In the genomic region with DNA sequence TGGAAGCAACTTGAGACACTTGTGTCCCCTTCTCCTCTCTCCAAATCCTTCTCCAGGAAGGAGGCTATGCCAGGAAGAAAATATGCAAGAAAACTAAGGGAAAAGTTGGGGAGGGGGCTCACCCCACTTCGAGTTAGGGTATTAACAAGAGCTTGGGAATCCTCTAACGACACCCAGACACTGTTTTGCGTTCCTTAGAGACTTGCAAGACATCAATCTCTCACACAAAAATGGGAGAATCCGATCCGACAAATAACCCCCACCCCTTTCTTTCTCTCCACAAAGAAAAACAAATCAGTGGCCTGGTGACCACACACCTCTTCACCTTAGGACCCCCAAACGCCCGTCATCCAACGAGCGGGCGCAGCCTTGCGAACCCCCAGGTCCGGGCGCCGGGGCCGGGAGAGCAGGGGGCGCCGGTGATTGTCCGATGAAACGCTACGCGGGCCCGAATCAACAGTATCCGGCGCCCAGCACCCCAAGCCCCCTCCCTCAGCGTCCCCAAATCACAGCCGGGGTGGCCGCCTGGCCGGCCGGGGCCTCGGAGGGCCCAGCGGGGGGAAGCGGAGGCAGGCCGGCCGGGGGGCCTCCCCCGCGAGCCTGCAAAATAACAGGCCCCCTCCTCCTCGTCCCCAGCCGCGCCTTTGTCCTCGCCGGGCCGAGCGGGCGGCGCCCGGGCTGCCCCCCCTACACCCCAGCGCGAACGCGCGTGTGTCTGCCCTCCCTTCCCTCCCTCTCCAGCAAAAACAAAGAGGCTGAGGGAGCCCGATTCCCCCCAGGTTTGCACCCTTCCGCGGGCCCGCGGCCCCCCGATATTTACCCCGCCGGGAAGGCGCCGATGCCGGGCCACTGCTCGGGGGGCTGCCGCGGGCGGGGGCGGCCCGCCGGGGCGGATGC, we compare ENCODE assay signal across 8 cellular contexts. TPM values are rescaled to one million over a fixed set of nuclear protein-coding genes. Genes with fewer than 3 reads are reported as not detected.
A peak's percentile ranks its signal among the peaks of the same experiment; 100 is the strongest.
DNase-seq lines count a peak whose midpoint lies in the region; ATAC-seq and TF ChIP-seq lines count a peak whose summit lies in the region.

No MANE protein-coding gene starts in this region.

- H3K36me3 ChIP-seq in CD8-positive, alpha-beta T cell (ENCODE audit: insufficient read depth, low read length), result no peaks in the 10 kb centered on the region
- no peaks in the 10 kb centered on the region for H3K36me3 ChIP-seq in thoracic aorta

- no peak for TF ChIP-seq CTCF in CD8-positive, alpha-beta T cell (IDR thresholded peaks at IDR 0.05)
- TF ChIP-seq CTCF in HFF-Myc (IDR thresholded peaks at IDR 0.05; ENCODE audit: low read depth, low read length, missing control alignments) (no peak), fibroblast of villous mesenchyme (IDR thresholded peaks at IDR 0.05; ENCODE audit: insufficient read depth, low read depth, low read length) (no peak), thoracic aorta (IDR thresholded peaks at IDR 0.05) (no peak)

- H3K27ac ChIP-seq in CD8-positive, alpha-beta T cell (ENCODE audit: low read depth, low read length), result peak overlapping the region; percentile 78
- H3K27ac ChIP-seq in thoracic aorta, result peak overlapping the region; percentile 88 to 98

- no peaks in the 10 kb centered on the region for H3K27me3 ChIP-seq in CD8-positive, alpha-beta T cell (ENCODE audit: insufficient read depth, low read length)
- no peaks in the 10 kb centered on the region for H3K27me3 ChIP-seq in thoracic aorta (replicated peaks; ENCODE audit: insufficient read depth)

- peak overlapping the region; percentile 96 for H3K27ac Mint-ChIP-seq in CD8-positive, alpha-beta T cell
- H3K27ac Mint-ChIP-seq in activated naive CD4-positive, alpha-beta T cell treated with anti-CD3 and anti-CD28 coated beads for 36 hours, result peak overlapping the region; percentile 86
- H3K27ac Mint-ChIP-seq in naive thymus-derived CD8-positive, alpha-beta T cell, result peak overlapping the region; percentile 92 to 99 (median 97)

- H3K4me1 ChIP-seq in CD8-positive, alpha-beta T cell (ENCODE audit: insufficient read depth, low read length), result peaks cover 43% of the 10 kb centered on the region
- peaks cover 30 to 59% of the 10 kb centered on the region in 2 donors for H3K4me1 ChIP-seq in thoracic aorta (ENCODE audit: control insufficient read depth in 1 of 2, low read depth in 2 of 2)

- H3K27me3 Mint-ChIP-seq in CD8-positive, alpha-beta T cell (ENCODE audit: low read depth), result no peaks in the 10 kb centered on the region
- no peaks in the 10 kb centered on the region for H3K27me3 Mint-ChIP-seq in activated naive CD4-positive, alpha-beta T cell treated with anti-CD3 and anti-CD28 coated beads for 36 hours (ENCODE audit: low read depth)
- H3K27me3 Mint-ChIP-seq in naive thymus-derived CD8-positive, alpha-beta T cell, result no peaks in the 10 kb centered on the region

- ATAC-seq in CD8-positive, alpha-beta T cell, result peak; percentile 54
- ATAC-seq in naive thymus-derived CD8-positive, alpha-beta T cell, result peak; percentile 57 to 59
- ATAC-seq in thoracic aorta (ENCODE audit: insufficient number of reproducible peaks, low FRiP score, low read depth), result no peak
- no peak for ATAC-seq in GM18868 (IDR thresholded peaks at IDR 0.05; ENCODE audit: unreplicated experiment)

- intact Hi-C loops in CD8-positive, alpha-beta T cell (cut with DNase I, micrococcal nuclease), result loop anchor here (1.0 to 5.0 kb wide), 7 partner anchors 36 to 1731 kb away; a partner anchor contains a TSS
- intact Hi-C loops in activated naive CD4-positive, alpha-beta T cell treated with anti-CD3 and anti-CD28 coated beads for 36 hours (cut with micrococcal nuclease), result loop anchor here (1.0 to 2.0 kb wide), 4 partner anchors 10 to 254 kb away; a partner anchor contains a TSS

- no peaks in the 10 kb centered on the region for H3K9me3 Mint-ChIP-seq in CD8-positive, alpha-beta T cell
- H3K9me3 Mint-ChIP-seq in activated naive CD4-positive, alpha-beta T cell treated with anti-CD3 and anti-CD28 coated beads for 36 hours, result no peaks in the 10 kb centered on the region
- no peaks in the 10 kb centered on the region for H3K9me3 Mint-ChIP-seq in naive thymus-derived CD8-positive, alpha-beta T cell

- CTCF ChIA-PET in CD8-positive, alpha-beta T cell (lab: Charles Lee), result no interaction called here
- CTCF ChIA-PET in activated naive CD4-positive, alpha-beta T cell treated with anti-CD3 and anti-CD28 coated beads for 36 hours (lab: Charles Lee), result interaction anchor here (1.1 to 1.5 kb wide), 2 partner anchors 49 to 264 kb away, joined by 4 read pairs; no protein-coding TSS in a partner anchor

- H3K9me3 ChIP-seq in CD8-positive, alpha-beta T cell (ENCODE audit: low read length), result no peaks in the 10 kb centered on the region
- no peaks in the 10 kb centered on the region for H3K9me3 ChIP-seq in thoracic aorta

- peaks cover 49% of the 10 kb centered on the region for H3K4me1 Mint-ChIP-seq in CD8-positive, alpha-beta T cell (ENCODE audit: low read depth)
- peaks cover 47% of the 10 kb centered on the region for H3K4me1 Mint-ChIP-seq in activated naive CD4-positive, alpha-beta T cell treated with anti-CD3 and anti-CD28 coated beads for 36 hours (ENCODE audit: low read depth)
- peaks cover 33 to 57% (median 56%) of the 10 kb centered on the region in 4 donors for H3K4me1 Mint-ChIP-seq in naive thymus-derived CD8-positive, alpha-beta T cell

- H3K36me3 Mint-ChIP-seq in CD8-positive, alpha-beta T cell, result peaks cover 5% of the 10 kb centered on the region
- H3K36me3 Mint-ChIP-seq in activated naive CD4-positive, alpha-beta T cell treated with anti-CD3 and anti-CD28 coated beads for 36 hours (ENCODE audit: low read depth), result peaks cover 6% of the 10 kb centered on the region
- H3K36me3 Mint-ChIP-seq in naive thymus-derived CD8-positive, alpha-beta T cell, result peaks cover 0 to 8% (median 0%) of the 10 kb centered on the region in 3 donors

- peak; percentile 32 to 78 (median 59) for DNase-seq in CD8-positive, alpha-beta T cell
- no peak for DNase-seq in HFF-Myc (ENCODE audit: extremely low read depth, low read depth)
- DNase-seq in RPMI7951 (ENCODE audit: low read depth), result peak; percentile 52
- peak; percentile 39 for DNase-seq in activated naive CD4-positive, alpha-beta T cell treated with anti-CD3 and anti-CD28 coated beads for 36 hours
- peak; percentile 71 for DNase-seq in fibroblast of villous mesenchyme (ENCODE audit: low read depth)
- DNase-seq in naive thymus-derived CD8-positive, alpha-beta T cell, result peak; percentile 49 to 77 (median 60)
- DNase-seq in thoracic aorta (ENCODE audit: low spot score), result no peak

- peak overlapping the region; percentile 44 for H3K4me3 ChIP-seq in CD8-positive, alpha-beta T cell (ENCODE audit: low read depth, low read length)
- peak overlapping the region; percentile 86 for H3K4me3 ChIP-seq in HFF-Myc (replicated peaks; ENCODE audit: low read depth, low read length)
- H3K4me3 ChIP-seq in fibroblast of villous mesenchyme (ENCODE audit: low read depth, low read length), result peak overlapping the region; percentile 73
- H3K4me3 ChIP-seq in thoracic aorta, result peak overlapping the region; percentile 75

- H3K4me3 Mint-ChIP-seq in CD8-positive, alpha-beta T cell, result peak overlapping the region; percentile 88
- H3K4me3 Mint-ChIP-seq in activated naive CD4-positive, alpha-beta T cell treated with anti-CD3 and anti-CD28 coated beads for 36 hours, result peak overlapping the region; percentile 90
- H3K4me3 Mint-ChIP-seq in naive thymus-derived CD8-positive, alpha-beta T cell, result peak overlapping the region; percentile 79 to 94 (median 89)

- POLR2A ChIA-PET in CD8-positive, alpha-beta T cell (lab: Charles Lee), result no interaction called here
- POLR2A ChIA-PET in naive thymus-derived CD8-positive, alpha-beta T cell (lab: Charles Lee), result interaction anchor here (0.5 kb wide), 1 partner anchor 49 kb away, joined by 3 read pairs; no protein-coding TSS in a partner anchor

RNA-seq across cellular contexts. Expression of a gene that starts 0.6 kb away (rescaled TPM):
- 100 to 1,000 TPM; 172 to 178 TPM for total RNA-seq in CD8-positive, alpha-beta T cell
- total RNA-seq in RPMI7951 (2014; rRNA removed; shearing (Covaris generic)), result 68.1 and 82.1 TPM in 2 replicates
- 100 to 1,000 TPM; 105 to 108 TPM for total RNA-seq in activated naive CD4-positive, alpha-beta T cell treated with anti-CD3 and anti-CD28 coated beads for 36 hours
- total RNA-seq in fibroblast of villous mesenchyme, result 145 and 161 TPM in 2 replicates
- 100 to 1,000 TPM; 113 to 116 TPM for total RNA-seq in naive thymus-derived CD8-positive, alpha-beta T cell
- polyA plus RNA-seq in naive thymus-derived CD8-positive, alpha-beta T cell, result 10 to 100 TPM in 2 of 3 donors, 1 to 10 TPM in 1; 9.1 to 16.1 (median 15.0) TPM
- total RNA-seq in thoracic aorta, result 100 to 1,000 TPM in 1 of 2 donors, 10 to 100 TPM in 1; 98.1 to 140 TPM

RNA-seq across cellular contexts. Expression of a gene that starts 43.8 kb away (rescaled TPM):
- total RNA-seq in CD8-positive, alpha-beta T cell, result 10 to 100 TPM; 53.0 TPM
- 33.0 and 34.7 TPM in 2 replicates for total RNA-seq in RPMI7951 (2014; rRNA removed; shearing (Covaris generic))
- 10 to 100 TPM; 15.0 to 15.3 TPM for total RNA-seq in activated naive CD4-positive, alpha-beta T cell treated with anti-CD3 and anti-CD28 coated beads for 36 hours
- 44.9 and 65.1 TPM in 2 replicates for total RNA-seq in fibroblast of villous mesenchyme
- 10 to 100 TPM; 25.5 to 26.8 TPM for total RNA-seq in naive thymus-derived CD8-positive, alpha-beta T cell
- 10 to 100 TPM in 1 of 3 donors, 1 to 10 TPM in 2; 5.1 to 13.0 (median 5.4) TPM for polyA plus RNA-seq in naive thymus-derived CD8-positive, alpha-beta T cell
- total RNA-seq in thoracic aorta, result 100 to 1,000 TPM; 134 to 254 TPM

Comparison
In these comparisons a context has a peak if more than half of its experiments do, and no peak if none do; other contexts are left out.
1. ATAC-seq: peak in CD8-positive, alpha-beta T cell (single experiment) and naive thymus-derived CD8-positive, alpha-beta T cell (2 of 2); none in thoracic aorta (single experiment) and GM18868 (single experiment).
2. DNase-seq: peak in CD8-positive, alpha-beta T cell (7 of 7), RPMI7951 (single experiment), activated naive CD4-positive, alpha-beta T cell treated with anti-CD3 and anti-CD28 coated beads for 36 hours (single experiment), fibroblast of villous mesenchyme (single experiment) and naive thymus-derived CD8-positive, alpha-beta T cell (10 of 10); none in HFF-Myc (single experiment) and thoracic aorta (single experiment).
3. Peak in every context shown above with its lines, with median percentiles within 50 percentile points of each other: H3K4me3 ChIP-seq, H3K27ac Mint-ChIP-seq and H3K4me3 Mint-ChIP-seq.